ENCODE assay signal across 21 cellular contexts in genomic region chr15:22891426-22892210, GRCh38.
"Had no signal": no experiment of that assay in that cellular context is flagged by ENCODE, and none has a peak within 500 bp of the region (broad histone marks: within the 10 kb centered on the region; RNA-seq: fewer than 3 reads in every experiment).

No MANE protein-coding gene starts in this region.

- H3K4me3 Mint-ChIP-seq: activated CD4-positive, alpha-beta memory T cell treated with anti-CD3 and anti-CD28 coated beads, Interleukin-2, amount 10 ng/mL, durations not matched to agents 7 days and 5 days; activated CD4-positive, alpha-beta T cell treated with anti-CD3 and anti-CD28 coated beads, Interleukin-2, amount 10 ng/mL, durations not matched to agents 7 days and 5 days; activated naive CD4-positive, alpha-beta T cell treated with anti-CD3 and anti-CD28 coated beads for 36 hours; activated naive CD8-positive, alpha-beta T cell treated with anti-CD3 and anti-CD28 coated beads, Interleukin-2, amount 10 ng/mL, durations not matched to agents 7 days and 5 days; activated T-cell treated with anti-CD3 and anti-CD28 coated beads, Interleukin-2, amount 50 U/mL, for 4 hours; dendritic cell treated with granulocyte-macrophage colony-stimulating factor and Interleukin-4, amounts not matched to agents 40 ng/mL and 50 ng/mL, for 4 days; mesothelial cell of epicardium; naive B cell had no signal

- DNase-seq: activated CD4-positive, alpha-beta memory T cell treated with anti-CD3 and anti-CD28 coated beads, Interleukin-2, amount 10 ng/mL, durations not matched to agents 7 days and 5 days; activated CD4-positive, alpha-beta T cell treated with anti-CD3 and anti-CD28 coated beads for 1 hour; activated CD4-positive, alpha-beta T cell treated with anti-CD3 and anti-CD28 coated beads, Interleukin-2, amount 10 ng/mL, durations not matched to agents 7 days and 5 days; activated naive CD4-positive, alpha-beta T cell treated with anti-CD3 and anti-CD28 coated beads for 36 hours; activated naive CD8-positive, alpha-beta T cell treated with anti-CD3 and anti-CD28 coated beads, Interleukin-2, amount 10 ng/mL, durations not matched to agents 7 days and 5 days; activated T-cell treated with anti-CD3 and anti-CD28 coated beads, Interleukin-2, amount 50 U/mL, for 4 hours; central memory CD4-positive, alpha-beta T cell; esophagus squamous epithelium; foreskin melanocyte; left cardiac atrium; mammary epithelial cell; naive B cell; nucleus accumbens; pancreas; psoas muscle; stimulated activated naive CD4-positive, alpha-beta T cell treated with Interleukin-2 at 50 U/mL for 16 hours; T-helper 2 cell had no signal

- H3K36me3 Mint-ChIP-seq: activated naive CD8-positive, alpha-beta T cell treated with anti-CD3 and anti-CD28 coated beads, Interleukin-2, amount 10 ng/mL, durations not matched to agents 7 days and 5 days; naive B cell had no signal

- H3K27me3 ChIP-seq: esophagus squamous epithelium, pancreas, tibial nerve had no signal

- ATAC-seq: activated T-cell treated with anti-CD3 and anti-CD28 coated beads, Interleukin-2, amount 50 U/mL, for 4 hours; pancreas; psoas muscle had no signal

- H3K27ac ChIP-seq: epithelial cell of prostate, esophagus squamous epithelium, pancreas, psoas muscle, tibial nerve had no signal

- H3K4me1 ChIP-seq: pancreas, tibial nerve had no signal

- H3K4me3 ChIP-seq: esophagus squamous epithelium, pancreas, psoas muscle, tibial nerve had no signal

- H3K27me3 Mint-ChIP-seq: activated CD4-positive, alpha-beta memory T cell treated with anti-CD3 and anti-CD28 coated beads, Interleukin-2, amount 10 ng/mL, durations not matched to agents 7 days and 5 days; activated CD4-positive, alpha-beta T cell treated with anti-CD3 and anti-CD28 coated beads, Interleukin-2, amount 10 ng/mL, durations not matched to agents 7 days and 5 days; activated naive CD8-positive, alpha-beta T cell treated with anti-CD3 and anti-CD28 coated beads, Interleukin-2, amount 10 ng/mL, durations not matched to agents 7 days and 5 days; dendritic cell treated with granulocyte-macrophage colony-stimulating factor and Interleukin-4, amounts not matched to agents 40 ng/mL and 50 ng/mL, for 4 days; naive B cell had no signal

- H3K4me1 Mint-ChIP-seq: mesothelial cell of epicardium, naive B cell had no signal

- H3K9me3 Mint-ChIP-seq: activated CD4-positive, alpha-beta memory T cell treated with anti-CD3 and anti-CD28 coated beads, Interleukin-2, amount 10 ng/mL, durations not matched to agents 7 days and 5 days; activated CD4-positive, alpha-beta T cell treated with anti-CD3 and anti-CD28 coated beads, Interleukin-2, amount 10 ng/mL, durations not matched to agents 7 days and 5 days; activated naive CD4-positive, alpha-beta T cell treated with anti-CD3 and anti-CD28 coated beads for 36 hours; activated naive CD8-positive, alpha-beta T cell treated with anti-CD3 and anti-CD28 coated beads, Interleukin-2, amount 10 ng/mL, durations not matched to agents 7 days and 5 days; activated T-cell treated with anti-CD3 and anti-CD28 coated beads, Interleukin-2, amount 50 U/mL, for 4 hours; dendritic cell treated with granulocyte-macrophage colony-stimulating factor and Interleukin-4, amounts not matched to agents 40 ng/mL and 50 ng/mL, for 4 days; mesothelial cell of epicardium; naive B cell had no signal

- H3K27ac Mint-ChIP-seq: activated CD4-positive, alpha-beta memory T cell treated with anti-CD3 and anti-CD28 coated beads, Interleukin-2, amount 10 ng/mL, durations not matched to agents 7 days and 5 days; activated CD4-positive, alpha-beta T cell treated with anti-CD3 and anti-CD28 coated beads, Interleukin-2, amount 10 ng/mL, durations not matched to agents 7 days and 5 days; activated naive CD4-positive, alpha-beta T cell treated with anti-CD3 and anti-CD28 coated beads for 36 hours; activated naive CD8-positive, alpha-beta T cell treated with anti-CD3 and anti-CD28 coated beads, Interleukin-2, amount 10 ng/mL, durations not matched to agents 7 days and 5 days; dendritic cell treated with granulocyte-macrophage colony-stimulating factor and Interleukin-4, amounts not matched to agents 40 ng/mL and 50 ng/mL, for 4 days; mesothelial cell of epicardium had no signal

- H3K9me3 ChIP-seq: esophagus squamous epithelium, pancreas, psoas muscle, tibial nerve had no signal
